In genomic region chr5:72611111-72611724, GRCh38 we compare ENCODE assay signal across 8 cellular contexts.
A peak's percentile ranks its signal among the peaks of the same experiment; 100 is the strongest.
DNase-seq lines count a peak whose midpoint lies in the region; ATAC-seq lines count a peak whose summit lies in the region.

No MANE protein-coding gene starts in this region.

- ATAC-seq in GM19468 (IDR thresholded peaks at IDR 0.05; ENCODE audit: extremely low read depth, unreplicated experiment) = peak; percentile 46
- peak; percentile 98 to 99 for ATAC-seq in left cardiac atrium

- intact Hi-C loops in left cardiac atrium (cut with DNase I) = no loop called here

- peak in 12 of 14 donors; percentile 16 to 78 (median 66) for DNase-seq in C1 segment of cervical spinal cord (lab: John Stamatoyannopoulos, UW)
- DNase-seq in NAMALWA (ENCODE audit: low spot score) = peak; percentile 68
- DNase-seq in SK-N-DZ (ENCODE audit: low spot score) = peak; percentile 78
- peak; percentile 75 for DNase-seq in amniotic epithelial cell (ENCODE audit: low read depth)
- peak; percentile 82 for DNase-seq in left cardiac atrium
- peak; percentile 71 for DNase-seq in pulmonary artery endothelial cell (ENCODE audit: low read depth, low spot score)
- DNase-seq in cortex of kidney (lab: John Stamatoyannopoulos, UW) = no peak
